ENCODE assay signal across 16 cellular contexts in the genomic region with DNA sequence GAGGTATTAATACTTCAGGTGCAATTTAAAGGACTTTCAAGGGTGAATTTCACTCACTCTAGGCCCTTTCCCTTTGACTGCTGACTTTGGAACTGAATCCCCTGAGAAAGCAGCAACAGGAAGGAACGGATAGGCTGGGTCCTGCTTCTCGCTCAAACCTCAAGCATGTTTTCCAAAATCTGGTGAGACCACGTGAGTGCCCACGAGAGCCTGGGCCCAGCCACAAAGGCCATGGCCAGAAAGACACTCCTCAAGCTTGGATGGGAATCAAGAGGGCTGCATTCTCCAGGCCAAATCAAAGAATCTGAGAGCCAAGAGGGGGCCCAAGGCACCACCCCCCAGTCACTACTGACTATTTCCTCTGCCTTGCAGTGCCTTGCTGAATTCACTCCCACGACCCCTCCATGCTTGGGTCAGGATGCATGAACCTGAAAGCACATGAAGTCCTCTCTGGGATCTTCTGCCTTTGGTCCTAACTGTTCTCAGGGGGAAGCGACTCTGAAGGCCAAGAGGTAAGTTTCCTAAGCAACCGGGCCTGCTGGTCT.
A peak's percentile ranks its signal among the peaks of the same experiment; 100 is the strongest.
DNase-seq lines count a peak whose midpoint lies in the region; ATAC-seq and TF ChIP-seq lines count a peak whose summit lies in the region.
"Had no signal": no experiment of that assay in that cellular context is flagged by ENCODE, and none has a peak within 500 bp of the region (broad histone marks: within the 10 kb centered on the region; RNA-seq: fewer than 3 reads in every experiment).

No MANE protein-coding gene starts in this region.

- no peaks in the 10 kb centered on the region for H3K36me3 ChIP-seq in right atrium auricular region
- H3K36me3 ChIP-seq in thoracic aorta: no peaks in the 10 kb centered on the region

- ATAC-seq in left cardiac atrium: peak in 1 of 2 donors; percentile 32
- no peak for ATAC-seq in T-helper 17 cell
- ATAC-seq in thoracic aorta (ENCODE audit: insufficient number of reproducible peaks, low FRiP score, low read depth): no peak
- ATAC-seq in GM18511 (IDR thresholded peaks at IDR 0.05; ENCODE audit: unreplicated experiment): no peak
- ATAC-seq: Panc1 had no signal

- H3K27ac ChIP-seq in right atrium auricular region (peak overlapping the region in 1 of 2 donors; percentile 24), thoracic aorta (peak overlapping the region; percentile 56 to 72)

- peaks cover 35% of the 10 kb centered on the region for H3K4me1 Mint-ChIP-seq in T-helper 17 cell
- peaks cover 57 to 83% of the 10 kb centered on the region in 2 donors for H3K4me1 Mint-ChIP-seq in immature natural killer cell

- DNase-seq in left cardiac atrium (peak; percentile 54), right atrium auricular region (ENCODE audit: low spot score) (no peak), T-helper 17 cell (no peak), immature natural killer cell (no peak), thoracic aorta (ENCODE audit: low spot score) (no peak), hepatic stellate cell (ENCODE audit: low spot score) (no peak), NCI-H2029 treated with DMSO at 0.1 percent for 48 hours (lab: John Stamatoyannopoulos, UW) (no peak)
- DNase-seq: GOT3, KG1, NCI-H1092, NCI-H2107, NCI-H345, SHP77 treated with DMSO at 0.1 percent for 48 hours had no signal

- H3K9me3 ChIP-seq in right atrium auricular region (no peaks in the 10 kb centered on the region), T-helper 17 cell (ENCODE audit: control insufficient read depth, low read length, poor library complexity, severe bottlenecking) (no peaks in the 10 kb centered on the region), thoracic aorta (no peaks in the 10 kb centered on the region)

- no peak overlapping the region for H3K4me3 Mint-ChIP-seq in T-helper 17 cell
- H3K4me3 Mint-ChIP-seq in immature natural killer cell: no peak overlapping the region
- H3K4me3 Mint-ChIP-seq: B cell had no signal

- H3K36me3 Mint-ChIP-seq in T-helper 17 cell (ENCODE audit: low read depth): peaks cover 6% of the 10 kb centered on the region
- H3K36me3 Mint-ChIP-seq in immature natural killer cell: peaks cover 19 to 46% (median 23%) of the 10 kb centered on the region in 3 donors

- H3K27me3 ChIP-seq in right atrium auricular region (no peaks in the 10 kb centered on the region), thoracic aorta (replicated peaks; ENCODE audit: insufficient read depth) (no peaks in the 10 kb centered on the region)

- H3K27me3 Mint-ChIP-seq in T-helper 17 cell (no peaks in the 10 kb centered on the region), immature natural killer cell (ENCODE audit: low read depth in 3 of 3) (peaks cover 6 to 28% (median 22%) of the 10 kb centered on the region in 3 donors)
- H3K27me3 Mint-ChIP-seq: B cell had no signal

- intact Hi-C loops in left cardiac atrium (cut with DNase I): no loop called here

- TF ChIP-seq CTCF in right atrium auricular region (IDR thresholded peaks at IDR 0.05): no peak
- TF ChIP-seq CTCF in thoracic aorta (IDR thresholded peaks at IDR 0.05): no peak

- H3K27ac Mint-ChIP-seq in T-helper 17 cell (peak overlapping the region; percentile 43), immature natural killer cell (peak overlapping the region; percentile 30 to 99 (median 76))

- H3K4me1 ChIP-seq in right atrium auricular region (peaks cover 2 to 23% of the 10 kb centered on the region in 2 donors), thoracic aorta (ENCODE audit: control insufficient read depth in 1 of 2, low read depth in 2 of 2) (peaks cover 11 to 38% of the 10 kb centered on the region in 2 donors)

- H3K4me3 ChIP-seq in right atrium auricular region: no peak overlapping the region
- H3K4me3 ChIP-seq in thoracic aorta: no peak overlapping the region

- H3K9me3 Mint-ChIP-seq in immature natural killer cell: no peaks in the 10 kb centered on the region
